Comparison of ENCODE assay signal across 8 cellular contexts in genomic region chr2:101474752-101475384, GRCh38. TPM values are rescaled to one million over a fixed set of nuclear protein-coding genes. Genes with fewer than 3 reads are reported as not detected.
DNase-seq lines count a peak whose midpoint lies in the region; ATAC-seq and TF ChIP-seq lines count a peak whose summit lies in the region.

Gene RFX8 (minus strand): TSS chr2:101475112. CDS start chr2:101466848, 8,264 bp downstream.

- peaks cover 3% of the 10 kb centered on the region for H3K27me3 Mint-ChIP-seq in activated CD4-positive, alpha-beta T cell treated with anti-CD3 and anti-CD28 coated beads for 36 hours
- peaks cover 34 to 44% (median 41%) of the 10 kb centered on the region in 3 donors for H3K27me3 Mint-ChIP-seq in naive B cell
- peaks cover 17% of the 10 kb centered on the region for H3K27me3 Mint-ChIP-seq in stimulated activated naive CD8-positive, alpha-beta T cell treated with anti-CD3 and anti-CD28 coated beads, Interleukin-15, amount 100 ng/mL, for 72 hours

- no peaks in the 10 kb centered on the region for H3K9me3 ChIP-seq in HEK293 (ENCODE audit: control insufficient read depth, insufficient read depth, low read depth, low read length)
- no peaks in the 10 kb centered on the region for H3K9me3 ChIP-seq in effector memory CD4-positive, alpha-beta T cell (ENCODE audit: control insufficient read depth, low read length)

- H3K36me3 Mint-ChIP-seq in activated CD4-positive, alpha-beta T cell treated with anti-CD3 and anti-CD28 coated beads for 36 hours (ENCODE audit: low read depth) = no peaks in the 10 kb centered on the region
- no peaks in the 10 kb centered on the region for H3K36me3 Mint-ChIP-seq in naive B cell

- peak within 1 kb of the TSS; percentile 75 for H3K4me3 Mint-ChIP-seq in activated CD4-positive, alpha-beta T cell treated with anti-CD3 and anti-CD28 coated beads for 36 hours
- peak within 1 kb of the TSS; percentile 37 to 89 (median 80) for H3K4me3 Mint-ChIP-seq in naive B cell
- H3K4me3 Mint-ChIP-seq in stimulated activated naive CD8-positive, alpha-beta T cell treated with anti-CD3 and anti-CD28 coated beads, Interleukin-15, amount 100 ng/mL, for 72 hours = peak within 1 kb of the TSS; percentile 78 to 82

- POLR2A ChIA-PET in HEK293 (lab: Yijun Ruan, JAX) = interaction anchor here (0.6 kb wide), 1 partner anchor 262 kb away, joined by 3 read pairs; no protein-coding TSS in a partner anchor
- POLR2A ChIA-PET in activated CD4-positive, alpha-beta T cell treated with anti-CD3 and anti-CD28 coated beads for 36 hours (lab: Charles Lee) = interaction anchor here (0.6 to 1.1 kb wide), 8 partner anchors 12 to 623 kb away, joined by 3 to 10 read pairs (median 4); no protein-coding TSS in a partner anchor

- no peak for TF ChIP-seq CTCF in HEK293 (tag by site-specific recombination; IDR thresholded peaks at IDR 0.05)

- no peaks in the 10 kb centered on the region for H3K9me3 Mint-ChIP-seq in activated CD4-positive, alpha-beta T cell treated with anti-CD3 and anti-CD28 coated beads for 36 hours (ENCODE audit: low read depth)
- H3K9me3 Mint-ChIP-seq in naive B cell = peaks cover 0 to 2% (median 0%) of the 10 kb centered on the region in 7 donors
- no peaks in the 10 kb centered on the region for H3K9me3 Mint-ChIP-seq in stimulated activated naive CD8-positive, alpha-beta T cell treated with anti-CD3 and anti-CD28 coated beads, Interleukin-15, amount 100 ng/mL, for 72 hours

- intact Hi-C loops in activated CD4-positive, alpha-beta T cell treated with anti-CD3 and anti-CD28 coated beads for 36 hours (cut with DNase I, micrococcal nuclease) = loop anchor here in 1 of 2 experiments (2.0 to 5.0 kb wide), 2 partner anchors 224 to 357 kb away; no protein-coding TSS in a partner anchor

- CTCF ChIA-PET in HEK293 (lab: Yijun Ruan, JAX) = interaction anchor here (0.8 kb wide), 1 partner anchor 16 kb away, joined by 3 read pairs; no protein-coding TSS in a partner anchor
- CTCF ChIA-PET in activated CD4-positive, alpha-beta T cell treated with anti-CD3 and anti-CD28 coated beads for 36 hours (lab: Charles Lee) = interaction anchor here (0.6 to 1.2 kb wide), 4 partner anchors 135 to 356 kb away, joined by 3 to 4 read pairs (median 3); no protein-coding TSS in a partner anchor

- H3K4me1 ChIP-seq in HEK293 (ENCODE audit: control insufficient read depth, insufficient read depth, low read length) = no peaks in the 10 kb centered on the region
- H3K4me1 ChIP-seq in effector memory CD4-positive, alpha-beta T cell (ENCODE audit: control insufficient read depth, insufficient read depth, low read length, poor library complexity, severe bottlenecking) = peaks cover 6% of the 10 kb centered on the region

- H3K27ac Mint-ChIP-seq in activated CD4-positive, alpha-beta T cell treated with anti-CD3 and anti-CD28 coated beads for 36 hours = peak within 1 kb of the TSS; percentile 81
- peak within 1 kb of the TSS in 1 of 6 donors; percentile 12 for H3K27ac Mint-ChIP-seq in naive B cell
- H3K27ac Mint-ChIP-seq in stimulated activated naive CD8-positive, alpha-beta T cell treated with anti-CD3 and anti-CD28 coated beads, Interleukin-15, amount 100 ng/mL, for 72 hours = peak within 1 kb of the TSS; percentile 65 to 87

- H3K36me3 ChIP-seq in HEK293 (ENCODE audit: control insufficient read depth in 2 of 2, insufficient read depth in 1 of 2, low read length in 2 of 2) = no peaks in the 10 kb centered on the region
- H3K36me3 ChIP-seq in effector memory CD4-positive, alpha-beta T cell (ENCODE audit: control insufficient read depth, insufficient read depth, low read length) = no peaks in the 10 kb centered on the region

- DNase-seq in activated CD4-positive, alpha-beta T cell treated with anti-CD3 and anti-CD28 coated beads for 36 hours = peak; percentile 81
- DNase-seq in effector memory CD4-positive, alpha-beta T cell = peak in 2 of 3 donors; percentile 2 to 11
- peak; percentile 7 for DNase-seq in naive B cell
- DNase-seq in stimulated activated naive CD8-positive, alpha-beta T cell treated with anti-CD3 and anti-CD28 coated beads, Interleukin-15, amount 100 ng/mL, for 72 hours = peak; percentile 56 to 79
- no peak for DNase-seq in NCI-H510A treated with DMSO at 0.1 percent for 48 hours (lab: John Stamatoyannopoulos, UW)

- peak within 1 kb of the TSS; percentile 49; the same call in 1 of the 2 replicates for H3K27ac ChIP-seq in HEK293 (ENCODE audit: extremely low read depth, low read depth, low read length)
- no peak within 1 kb of the TSS for H3K27ac ChIP-seq in effector memory CD4-positive, alpha-beta T cell (ENCODE audit: insufficient read depth, low read length, poor library complexity, severe bottlenecking)

- H3K4me3 ChIP-seq in HEK293 (ENCODE audit: low read depth, low read length) = peak within 1 kb of the TSS; percentile 2; the same call in 1 of the 2 replicates
- peak within 1 kb of the TSS; percentile 60 for H3K4me3 ChIP-seq in effector memory CD4-positive, alpha-beta T cell (ENCODE audit: insufficient read depth, low read depth, low read length, poor library complexity, severe bottlenecking)

- no peaks in the 10 kb centered on the region for H3K27me3 ChIP-seq in effector memory CD4-positive, alpha-beta T cell (replicated peaks; ENCODE audit: control insufficient read depth, insufficient read depth, low read length, poor library complexity, severe bottlenecking)

- peak; percentile 93 for ATAC-seq in activated CD4-positive, alpha-beta T cell treated with anti-CD3 and anti-CD28 coated beads for 36 hours
- ATAC-seq in naive B cell (ENCODE audit: low read depth in 2 of 2) (peak; percentile 36 to 40), HG02840 (IDR thresholded peaks at IDR 0.05; ENCODE audit: low FRiP score, unreplicated experiment) (no peak), HG03457 (IDR thresholded peaks at IDR 0.05; ENCODE audit: unreplicated experiment) (no peak)
- peak; percentile 94 for ATAC-seq in stimulated activated naive CD8-positive, alpha-beta T cell treated with anti-CD3 and anti-CD28 coated beads, Interleukin-15, amount 100 ng/mL, for 72 hours

- peaks cover 14% of the 10 kb centered on the region for H3K4me1 Mint-ChIP-seq in activated CD4-positive, alpha-beta T cell treated with anti-CD3 and anti-CD28 coated beads for 36 hours
- peaks cover 3 to 14% (median 6%) of the 10 kb centered on the region in 3 donors for H3K4me1 Mint-ChIP-seq in naive B cell
- peaks cover 19% of the 10 kb centered on the region for H3K4me1 Mint-ChIP-seq in stimulated activated naive CD8-positive, alpha-beta T cell treated with anti-CD3 and anti-CD28 coated beads, Interleukin-15, amount 100 ng/mL, for 72 hours

TF ChIP-seq in HEK293, 187 proteins besides CTCF, POLR2A, EP300 and RAD21:
- TF ChIP-seq SP2 (tag by site-specific recombination; IDR thresholded peaks at IDR 0.05) (no peak), SCRT1 (tag by site-specific recombination; IDR thresholded peaks at IDR 0.05; ENCODE audit: borderline replicate concordance) (no peak), ZFHX2 (tag by site-specific recombination; conservative IDR thresholded peaks at IDR 0.05) (no peak), ZBTB26 (tag by site-specific recombination; optimal IDR thresholded peaks at IDR 0.05) (no peak), IKZF3 (tag by site-specific recombination; IDR thresholded peaks at IDR 0.05) (no peak), MZF1 (tag by site-specific recombination; IDR thresholded peaks at IDR 0.05; ENCODE audit: borderline replicate concordance) (no peak)
- TF ChIP-seq, protein P1, sequence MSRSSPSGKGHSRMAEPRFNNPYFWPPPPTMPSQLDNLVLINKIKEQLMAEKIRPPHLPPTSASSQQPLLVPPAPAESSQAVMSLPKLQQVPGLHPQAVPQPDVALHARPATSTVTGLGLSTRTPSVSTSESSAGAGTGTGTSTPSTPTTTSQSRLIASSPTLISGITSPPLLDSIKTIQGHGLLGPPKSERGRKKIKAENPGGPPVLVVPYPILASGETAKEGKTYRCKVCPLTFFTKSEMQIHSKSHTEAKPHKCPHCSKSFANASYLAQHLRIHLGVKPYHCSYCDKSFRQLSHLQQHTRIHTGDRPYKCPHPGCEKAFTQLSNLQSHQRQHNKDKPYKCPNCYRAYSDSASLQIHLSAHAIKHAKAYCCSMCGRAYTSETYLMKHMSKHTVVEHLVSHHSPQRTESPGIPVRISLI (tag by site-specific recombination; IDR thresholded peaks at IDR 0.05) = no peak
- TF ChIP-seq, protein P2, sequence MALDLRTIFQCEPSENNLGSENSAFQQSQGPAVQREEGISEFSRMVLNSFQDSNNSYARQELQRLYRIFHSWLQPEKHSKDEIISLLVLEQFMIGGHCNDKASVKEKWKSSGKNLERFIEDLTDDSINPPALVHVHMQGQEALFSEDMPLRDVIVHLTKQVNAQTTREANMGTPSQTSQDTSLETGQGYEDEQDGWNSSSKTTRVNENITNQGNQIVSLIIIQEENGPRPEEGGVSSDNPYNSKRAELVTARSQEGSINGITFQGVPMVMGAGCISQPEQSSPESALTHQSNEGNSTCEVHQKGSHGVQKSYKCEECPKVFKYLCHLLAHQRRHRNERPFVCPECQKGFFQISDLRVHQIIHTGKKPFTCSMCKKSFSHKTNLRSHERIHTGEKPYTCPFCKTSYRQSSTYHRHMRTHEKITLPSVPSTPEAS (tag by site-specific recombination; IDR thresholded peaks at IDR 0.05) = no peak

RNA-seq across cellular contexts. Expression of gene RFX8, which starts in this region (rescaled TPM):
- under 1 TPM; 0.30 to 0.90 TPM for total RNA-seq in activated CD4-positive, alpha-beta T cell treated with anti-CD3 and anti-CD28 coated beads for 36 hours
- polyA plus RNA-seq in naive B cell (ENCODE audit: low read depth in 6 of 6) = not detected

Comparison
In these comparisons a context has a peak if more than half of its experiments do, and no peak if none do; other contexts are left out.
1. Peak in DNase-seq and ATAC-seq in activated CD4-positive, alpha-beta T cell treated with anti-CD3 and anti-CD28 coated beads for 36 hours; RNA of the gene not detected or under 1 TPM.
2. Peak in DNase-seq and ATAC-seq in naive B cell; RNA of the gene not detected or under 1 TPM.